In genomic region chr3:113746955-113747718, GRCh38 we compare ENCODE assay signal across 8 cellular contexts. TPM values are rescaled to one million over a fixed set of nuclear protein-coding genes. Genes with fewer than 3 reads are reported as not detected.
DNase-seq lines count a peak whose midpoint lies in the region; ATAC-seq and TF ChIP-seq lines count a peak whose summit lies in the region.

ATP6V1A (plus strand) TSS chr3:113747035; CDS start chr3:113778754, 31,719 bp downstream.

- peaks cover 40% of the 10 kb centered on the region for H3F3A ChIP-seq in SU-DHL-6 (ENCODE audit: insufficient read depth)

- peak within 1 kb of the TSS; percentile 99 for H3K9ac ChIP-seq in SU-DHL-6 (ENCODE audit: low read length)

- H3K36me3 ChIP-seq in SU-DHL-6 (ENCODE audit: low read length): peaks cover 6% of the 10 kb centered on the region
- H3K36me3 ChIP-seq in right atrium auricular region: no peaks in the 10 kb centered on the region

- H3K27ac Mint-ChIP-seq in CD4-positive, alpha-beta T cell: peak within 1 kb of the TSS; percentile 100
- H3K27ac Mint-ChIP-seq in activated naive CD8-positive, alpha-beta T cell treated with anti-CD3 and anti-CD28 coated beads, Interleukin-2, amount 50 U/mL, for 24 hours: peak within 1 kb of the TSS; percentile 99

- peak within 1 kb of the TSS; percentile 100 for H3K27ac ChIP-seq in CD4-positive, alpha-beta T cell (ENCODE audit: low read depth, low read length)
- peak within 1 kb of the TSS; percentile 93 for H3K27ac ChIP-seq in SU-DHL-6 (ENCODE audit: low read depth, low read length)
- peak within 1 kb of the TSS; percentile 97 for H3K27ac ChIP-seq in right atrium auricular region

- peak within 1 kb of the TSS; percentile 94 for H3K4me3 Mint-ChIP-seq in CD4-positive, alpha-beta T cell
- H3K4me3 Mint-ChIP-seq in activated naive CD8-positive, alpha-beta T cell treated with anti-CD3 and anti-CD28 coated beads, Interleukin-2, amount 50 U/mL, for 24 hours: peak within 1 kb of the TSS; percentile 97

- peak within 1 kb of the TSS; percentile 74 for H2AFZ ChIP-seq in SU-DHL-6 (ENCODE audit: low read depth, low read length, severe bottlenecking)

- no peaks in the 10 kb centered on the region for H3K27me3 Mint-ChIP-seq in CD4-positive, alpha-beta T cell
- no peaks in the 10 kb centered on the region for H3K27me3 Mint-ChIP-seq in activated naive CD8-positive, alpha-beta T cell treated with anti-CD3 and anti-CD28 coated beads, Interleukin-2, amount 50 U/mL, for 24 hours

- H3K4me2 ChIP-seq in SU-DHL-6 (ENCODE audit: low read depth, low read length, poor library complexity, severe bottlenecking): peak within 1 kb of the TSS; percentile 92

- POLR2A ChIA-PET in CD4-positive, alpha-beta T cell (lab: Charles Lee): interaction anchor here (0.6 to 4.2 kb wide), 18 partner anchors 9 to 1399 kb away, joined by 3 to 116 read pairs (median 4); partner anchors contain the start of genes SPICE1, USF3 and ZBTB20

- peak; percentile 57 to 74 (median 65) for DNase-seq in CD4-positive, alpha-beta T cell
- DNase-seq in GM19238 (ENCODE audit: insufficient read length, low spot score) (peak; percentile 65), right atrium auricular region (ENCODE audit: low spot score) (peak; percentile 69), retinal pigment epithelial cell (ENCODE audit: low read depth) (no peak), DMS114 treated with DMSO at 0.1 percent for 48 hours (lab: John Stamatoyannopoulos, UW; ENCODE audit: unreplicated experiment) (no peak)
- DNase-seq in activated naive CD8-positive, alpha-beta T cell treated with anti-CD3 and anti-CD28 coated beads, Interleukin-2, amount 50 U/mL, for 24 hours: peak; percentile 69

- peak; percentile 50 for ATAC-seq in CD4-positive, alpha-beta T cell (ENCODE audit: poor library complexity)
- ATAC-seq in HG03442 (IDR thresholded peaks at IDR 0.05; ENCODE audit: unreplicated experiment): peak; percentile 32
- peak; percentile 50 for ATAC-seq in activated naive CD8-positive, alpha-beta T cell treated with anti-CD3 and anti-CD28 coated beads, Interleukin-2, amount 50 U/mL, for 24 hours

- peaks cover 75% of the 10 kb centered on the region for H3K79me2 ChIP-seq in SU-DHL-6 (ENCODE audit: insufficient read depth, low read length)

- H3K4me1 Mint-ChIP-seq in CD4-positive, alpha-beta T cell (ENCODE audit: low read depth): peaks cover 69% of the 10 kb centered on the region
- H3K4me1 Mint-ChIP-seq in activated naive CD8-positive, alpha-beta T cell treated with anti-CD3 and anti-CD28 coated beads, Interleukin-2, amount 50 U/mL, for 24 hours: peaks cover 60% of the 10 kb centered on the region

- H3K4me1 ChIP-seq in right atrium auricular region: peaks cover 0 to 42% of the 10 kb centered on the region in 2 donors

- intact Hi-C loops in CD4-positive, alpha-beta T cell (cut with DNase I, micrococcal nuclease): loop anchor here (1.0 to 10.0 kb wide), 9 partner anchors 35 to 1400 kb away; partner anchors contain the start of genes SPICE1 (in 2 of the 2), USF3 (in 2 of the 2), ATG3 (in 1 of the 2) and CCDC191 (in 1 of the 2)

- H3K27me3 ChIP-seq in CD4-positive, alpha-beta T cell (ENCODE audit: control insufficient read depth, insufficient read depth, low read length): no peaks in the 10 kb centered on the region
- H3K27me3 ChIP-seq in SU-DHL-6 (ENCODE audit: low read length) (no peaks in the 10 kb centered on the region), right atrium auricular region (no peaks in the 10 kb centered on the region)

- H3K9me3 Mint-ChIP-seq in CD4-positive, alpha-beta T cell: no peaks in the 10 kb centered on the region
- H3K9me3 Mint-ChIP-seq in activated naive CD8-positive, alpha-beta T cell treated with anti-CD3 and anti-CD28 coated beads, Interleukin-2, amount 50 U/mL, for 24 hours: no peaks in the 10 kb centered on the region

- H3K4me3 ChIP-seq in SU-DHL-6 (ENCODE audit: insufficient read depth, low read length, poor library complexity, severe bottlenecking) (peak within 1 kb of the TSS; percentile 97), right atrium auricular region (peak within 1 kb of the TSS; percentile 85 to 86), retinal pigment epithelial cell (ENCODE audit: low read length) (peak within 1 kb of the TSS; percentile 99)

- CTCF ChIA-PET in CD4-positive, alpha-beta T cell (lab: Charles Lee): interaction anchor here (1.1 to 3.5 kb wide), 4 partner anchors 12 to 253 kb away, joined by 3 to 82 read pairs (median 4); partner anchors contain the start of gene USF3

- peaks cover 26% of the 10 kb centered on the region for H3K36me3 Mint-ChIP-seq in CD4-positive, alpha-beta T cell (ENCODE audit: low read depth)
- peaks cover 37% of the 10 kb centered on the region for H3K36me3 Mint-ChIP-seq in activated naive CD8-positive, alpha-beta T cell treated with anti-CD3 and anti-CD28 coated beads, Interleukin-2, amount 50 U/mL, for 24 hours (ENCODE audit: low read depth)

- H3K9me3 ChIP-seq in CD4-positive, alpha-beta T cell (ENCODE audit: control insufficient read depth, low read length): no peaks in the 10 kb centered on the region
- H3K9me3 ChIP-seq in SU-DHL-6 (ENCODE audit: insufficient read depth, low read length): no peaks in the 10 kb centered on the region
- H3K9me3 ChIP-seq in right atrium auricular region: no peaks in the 10 kb centered on the region

- peaks cover 25% of the 10 kb centered on the region for H4K20me1 ChIP-seq in SU-DHL-6 (ENCODE audit: low read depth, low read length)

- no peaks in the 10 kb centered on the region for H3K9me2 ChIP-seq in SU-DHL-6 (replicated peaks; ENCODE audit: insufficient read depth, low read length)

- TF ChIP-seq CTCF in CD4-positive, alpha-beta T cell (IDR thresholded peaks at IDR 0.05): no peak
- no peak for TF ChIP-seq CTCF in SU-DHL-6 (IDR thresholded peaks at IDR 0.05; ENCODE audit: insufficient read depth, low read length, poor library complexity, severe bottlenecking)
- no peak for TF ChIP-seq CTCF in right atrium auricular region (IDR thresholded peaks at IDR 0.05)
- no peak for TF ChIP-seq CTCF in retinal pigment epithelial cell (conservative IDR thresholded peaks at IDR 0.05; ENCODE audit: low read depth, low read length)

RNA-seq across cellular contexts. Expression of gene ATP6V1A, which starts in this region (rescaled TPM):
- total RNA-seq in CD4-positive, alpha-beta T cell: 1 to 10 TPM; 8.7 to 9.4 TPM
- 10 to 100 TPM; 19.1 to 21.7 TPM for total RNA-seq in right atrium auricular region

Comparison
In these comparisons a context has a peak if more than half of its experiments do, and no peak if none do; other contexts are left out.
1. DNase-seq: peak in CD4-positive, alpha-beta T cell (10 of 10), GM19238 (single experiment), activated naive CD8-positive, alpha-beta T cell treated with anti-CD3 and anti-CD28 coated beads, Interleukin-2, amount 50 U/mL, for 24 hours (single experiment) and right atrium auricular region (single experiment); none in retinal pigment epithelial cell (single experiment) and DMS114 treated with DMSO at 0.1 percent for 48 hours (single experiment).
2. Peak in every context shown above with its lines, with median percentiles within 50 percentile points of each other: ATAC-seq, H3K27ac ChIP-seq and H3K4me3 ChIP-seq.